ENCODE assay signal across 30 cellular contexts in the genomic region with DNA sequence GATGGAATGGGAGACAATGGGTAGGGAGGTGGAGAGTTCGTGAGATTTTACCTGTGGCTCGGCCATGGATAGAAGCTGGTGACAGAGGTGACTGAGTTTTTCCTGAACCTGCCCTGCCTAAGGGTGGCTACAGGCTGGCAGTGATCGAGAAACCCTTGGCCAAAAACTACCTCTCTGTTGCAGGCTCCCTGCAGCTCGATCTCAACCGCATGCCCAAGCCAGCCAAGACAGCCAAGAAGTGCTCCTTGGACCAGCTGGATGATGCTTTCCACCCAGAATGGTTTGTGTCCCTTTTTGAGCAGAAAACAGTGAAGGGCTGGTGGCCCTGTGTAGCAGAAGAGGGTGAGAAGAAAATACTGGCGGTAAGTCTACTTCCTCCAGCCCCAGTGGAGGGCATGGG.
"Had no signal": no experiment of that assay in that cellular context is flagged by ENCODE, and none has a peak within 500 bp of the region (broad histone marks: within the 10 kb centered on the region; RNA-seq: fewer than 3 reads in every experiment).

No MANE protein-coding gene starts in this region.

- H3K9me3 ChIP-seq: breast epithelium, upper lobe of left lung had no signal

- H3K4me1 ChIP-seq: breast epithelium had no signal

- H3K36me3 ChIP-seq: breast epithelium had no signal

- H3K27me3 ChIP-seq: breast epithelium, dorsolateral prefrontal cortex, upper lobe of left lung had no signal

- DNase-seq: activated CD4-positive, alpha-beta memory T cell treated with anti-CD3 and anti-CD28 coated beads, Interleukin-2, amount 10 ng/mL, durations not matched to agents 7 days and 5 days; activated CD4-positive, alpha-beta T cell treated with anti-CD3 and anti-CD28 coated beads for 1 hour; activated CD4-positive, alpha-beta T cell treated with anti-CD3 and anti-CD28 coated beads, Interleukin-2, amount 10 ng/mL, durations not matched to agents 7 days and 5 days; activated naive CD4-positive, alpha-beta T cell; activated T-cell treated with anti-CD3 and anti-CD28 coated beads, Interleukin-2, amount 50 U/mL, for 72 hours; central memory CD4-positive, alpha-beta T cell; effector memory CD4-positive, alpha-beta T cell; foreskin fibroblast; hypothalamus; immature natural killer cell; kidney; left colon; mammary epithelial cell; midbrain; naive thymus-derived CD4-positive, alpha-beta T cell; stimulated activated CD4-positive, alpha-beta T cell treated with anti-CD3 and anti-CD28 coated beads, Interleukin-1b, Interleukin-23, amount 100 ng/mL, for 48 hours; stimulated activated CD4-positive, alpha-beta T cell treated with anti-CD3 and anti-CD28 coated beads, Interleukin-4, amount 100 ng/mL, for 4 hours; stimulated activated CD8-positive, alpha-beta memory T cell treated with anti-CD3 and anti-CD28 coated beads, Interleukin-4, amount 100 ng/mL, for 48 hours; stimulated activated naive CD8-positive, alpha-beta T cell treated with anti-CD3 and anti-CD28 coated beads, Interleukin-15, amount 100 ng/mL, for 72 hours; substantia nigra; T-helper 2 cell had no signal

- ATAC-seq: activated naive CD4-positive, alpha-beta T cell treated with anti-CD3 and anti-CD28 coated beads, Interleukin-2, amount 50 U/mL, for 72 hours; activated T-cell treated with anti-CD3 and anti-CD28 coated beads, Interleukin-2, amount 50 U/mL, for 72 hours; esophagus mucosa; left colon; naive thymus-derived CD4-positive, alpha-beta T cell; stimulated activated memory B cell treated with anti-CD40 and anti-IgM and Interleukin-4, amounts not matched to agents 10 μg/mL and 1 μg/mL and 100 μg/mL, for 72 hours; stimulated activated naive CD8-positive, alpha-beta T cell treated with anti-CD3 and anti-CD28 coated beads, Interleukin-15, amount 100 ng/mL, for 72 hours; WTC11 had no signal

- H3K27ac ChIP-seq: breast epithelium, dorsolateral prefrontal cortex, upper lobe of left lung had no signal

- FAIRE-seq: colon, kidney had no signal

- H3K4me3 ChIP-seq: breast epithelium, dorsolateral prefrontal cortex, smooth muscle cell, upper lobe of left lung had no signal

- H3K4me2 ChIP-seq: smooth muscle cell had no signal
